Comparison of ENCODE assay signal across 14 cellular contexts in the genomic region with DNA sequence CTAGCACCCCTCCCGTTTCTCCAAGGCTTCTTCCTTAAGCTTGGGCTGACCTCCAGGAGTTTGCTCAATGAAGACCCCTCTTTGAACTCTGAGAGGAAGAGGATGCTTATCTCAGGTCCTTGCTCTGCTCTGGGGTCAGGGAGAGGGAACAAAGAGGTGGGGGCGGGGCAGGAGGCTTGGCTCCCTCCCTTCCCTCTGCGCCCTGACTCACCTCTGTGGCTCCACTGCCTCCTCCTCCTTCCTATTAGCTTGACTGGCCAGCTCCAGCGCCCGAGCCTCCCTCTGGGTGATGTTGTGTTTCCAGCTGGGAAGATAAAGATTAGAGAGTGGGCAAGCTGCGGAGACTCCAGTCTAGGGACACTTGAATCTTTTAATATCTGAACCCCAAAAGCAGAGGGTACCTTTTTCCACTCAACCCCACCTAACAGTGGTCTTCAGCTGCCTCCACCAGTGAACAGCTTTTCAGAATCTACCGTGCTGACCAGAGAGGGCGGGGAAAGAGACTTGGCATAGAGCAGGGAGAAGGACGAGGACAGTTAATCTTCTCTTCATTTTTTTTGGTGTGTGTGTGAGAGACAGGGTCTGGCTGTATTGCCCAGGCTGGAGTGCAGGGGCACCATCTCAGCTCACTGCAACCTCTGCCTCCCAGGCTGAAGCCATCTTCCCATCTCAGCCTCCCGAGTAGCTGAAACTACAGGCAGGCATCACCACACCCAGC. TPM values are rescaled to one million over a fixed set of nuclear protein-coding genes. Genes with fewer than 3 reads are reported as not detected.
DNase-seq lines count a peak whose midpoint lies in the region; ATAC-seq and TF ChIP-seq lines count a peak whose summit lies in the region.
"Had no signal": no experiment of that assay in that cellular context is flagged by ENCODE, and none has a peak within 500 bp of the region (broad histone marks: within the 10 kb centered on the region; RNA-seq: fewer than 3 reads in every experiment).

No MANE protein-coding gene starts in this region.

- H3K9ac ChIP-seq in NT2/D1 (ENCODE audit: insufficient read length, low read depth), result peak overlapping the region; percentile 64

- no peaks in the 10 kb centered on the region for H3K9me3 Mint-ChIP-seq in mesothelial cell of epicardium
- no peaks in the 10 kb centered on the region for H3K9me3 Mint-ChIP-seq in activated CD8-positive, alpha-beta T cell treated with anti-CD3 and anti-CD28 coated beads, Interleukin-2, amount 10 ng/mL, durations not matched to agents 7 days and 5 days (ENCODE audit: insufficient read depth)

- peaks cover 17% of the 10 kb centered on the region for H3K4me1 Mint-ChIP-seq in mesothelial cell of epicardium
- peaks cover 2% of the 10 kb centered on the region for H3K4me1 Mint-ChIP-seq in activated CD8-positive, alpha-beta T cell treated with anti-CD3 and anti-CD28 coated beads, Interleukin-2, amount 10 ng/mL, durations not matched to agents 7 days and 5 days (ENCODE audit: low read depth)

- no peak for ATAC-seq in activated CD8-positive, alpha-beta T cell treated with anti-CD3 and anti-CD28 coated beads, Interleukin-2, amount 10 ng/mL, durations not matched to agents 7 days and 5 days
- no peak for ATAC-seq in aorta (ENCODE audit: low FRiP score)
- ATAC-seq: heart left ventricle had no signal

- no peak overlapping the region for H3K27ac ChIP-seq in coronary artery
- no peak overlapping the region for H3K27ac ChIP-seq in aorta (ENCODE audit: low read depth in 1 of 2, low read length in 2 of 2)
- H3K27ac ChIP-seq: heart left ventricle, tibial nerve had no signal

- H3K27me3 Mint-ChIP-seq in mesothelial cell of epicardium (ENCODE audit: low read depth), result no peaks in the 10 kb centered on the region
- peaks cover 23% of the 10 kb centered on the region for H3K27me3 Mint-ChIP-seq in activated CD8-positive, alpha-beta T cell treated with anti-CD3 and anti-CD28 coated beads, Interleukin-2, amount 10 ng/mL, durations not matched to agents 7 days and 5 days (ENCODE audit: low read depth)

- intact Hi-C loops in aorta (cut with DNase I), result no loop called here

- CTCF ChIA-PET in activated CD8-positive, alpha-beta T cell treated with anti-CD3 and anti-CD28 coated beads, Interleukin-2, amount 10 ng/mL, durations not matched to agents 7 days and 5 days (lab: Charles Lee), result interaction anchor here (1.6 to 1.9 kb wide), 2 partner anchors 71 kb away, joined by 5 to 7 read pairs; no protein-coding TSS in a partner anchor

- H3K27ac Mint-ChIP-seq in mesothelial cell of epicardium, result peak overlapping the region; percentile 87
- no peak overlapping the region for H3K27ac Mint-ChIP-seq in activated CD8-positive, alpha-beta T cell treated with anti-CD3 and anti-CD28 coated beads, Interleukin-2, amount 10 ng/mL, durations not matched to agents 7 days and 5 days

- H3K4me3 Mint-ChIP-seq in mesothelial cell of epicardium, result peak overlapping the region; percentile 20
- H3K4me3 Mint-ChIP-seq in activated CD8-positive, alpha-beta T cell treated with anti-CD3 and anti-CD28 coated beads, Interleukin-2, amount 10 ng/mL, durations not matched to agents 7 days and 5 days, result no peak overlapping the region

- no peaks in the 10 kb centered on the region for H3K36me3 Mint-ChIP-seq in mesothelial cell of epicardium
- H3K36me3 Mint-ChIP-seq in activated CD8-positive, alpha-beta T cell treated with anti-CD3 and anti-CD28 coated beads, Interleukin-2, amount 10 ng/mL, durations not matched to agents 7 days and 5 days (ENCODE audit: low read depth), result no peaks in the 10 kb centered on the region

- H3K36me3 ChIP-seq in NT2/D1 (ENCODE audit: insufficient read depth, insufficient read length, low read length) (peaks cover 5% of the 10 kb centered on the region), aorta (ENCODE audit: control insufficient read depth in 1 of 2, insufficient read depth in 2 of 2, low read length in 1 of 2) (no peaks in the 10 kb centered on the region)
- H3K36me3 ChIP-seq: heart left ventricle, tibial nerve had no signal

- no peak for TF ChIP-seq CTCF in mesothelial cell of epicardium (IDR thresholded peaks at IDR 0.05; ENCODE audit: unreplicated experiment)
- TF ChIP-seq CTCF in coronary artery (IDR thresholded peaks at IDR 0.05), result no peak

- H3K4me3 ChIP-seq in NT2/D1 (ENCODE audit: insufficient read length, low read depth), result no peak overlapping the region
- H3K4me3 ChIP-seq in coronary artery, result no peak overlapping the region
- no peak overlapping the region for H3K4me3 ChIP-seq in aorta (ENCODE audit: low read length in 2 of 2)
- H3K4me3 ChIP-seq: heart left ventricle, tibial nerve had no signal

- WGBS in aorta, 2 donors, result 27% methylated on average over 10 of the region's 10 CpGs

- DNase-seq in ELR (ENCODE audit: low read depth) (peak; percentile 86), NT2/D1 (ENCODE audit: low read depth, low spot score) (peak; percentile 35), dermis blood vessel endothelial cell (peak; percentile 42), mesothelial cell of epicardium (ENCODE audit: low spot score in 2 of 2, unreplicated experiment in 2 of 2) (peak in 1 of 2 experiments; percentile 22), coronary artery (ENCODE audit: low spot score) (no peak), aorta (no peak)
- DNase-seq in activated CD8-positive, alpha-beta T cell treated with anti-CD3 and anti-CD28 coated beads, Interleukin-2, amount 10 ng/mL, durations not matched to agents 7 days and 5 days, result no peak
- DNase-seq in activated CD4-positive, alpha-beta T cell treated with anti-CD3 and anti-CD28 coated beads, Interleukin-2, amount 50 U/mL, for 1 hour, result no peak
- DNase-seq: NCI-H2081, nucleus accumbens had no signal

- no peaks in the 10 kb centered on the region for H3K9me3 ChIP-seq in NT2/D1 (ENCODE audit: insufficient read depth, low read length)
- H3K9me3 ChIP-seq in aorta (ENCODE audit: control insufficient read depth, low read length), result no peaks in the 10 kb centered on the region
- H3K9me3 ChIP-seq: heart left ventricle, tibial nerve had no signal

- H3K4me1 ChIP-seq in NT2/D1 (ENCODE audit: insufficient read depth, insufficient read length) (peaks cover 9% of the 10 kb centered on the region), aorta (ENCODE audit: control insufficient read depth in 1 of 2, insufficient read depth in 2 of 2, low read length in 2 of 2) (no peaks in the 10 kb centered on the region)
- H3K4me1 ChIP-seq: heart left ventricle, tibial nerve had no signal

- H3K27me3 ChIP-seq in NT2/D1 (ENCODE audit: insufficient read depth, insufficient read length) (no peaks in the 10 kb centered on the region), aorta (ENCODE audit: control insufficient read depth in 1 of 2, insufficient read depth in 2 of 2, low read length in 1 of 2) (no peaks in the 10 kb centered on the region)

- POLR2A ChIA-PET in activated CD8-positive, alpha-beta T cell treated with anti-CD3 and anti-CD28 coated beads, Interleukin-2, amount 10 ng/mL, durations not matched to agents 7 days and 5 days (lab: Charles Lee), result no interaction called here

RNA-seq across cellular contexts. Expression of a gene that starts 6.7 kb away (rescaled TPM):
- total RNA-seq in dermis blood vessel endothelial cell, result not detected in 2 replicates
- total RNA-seq in mesothelial cell of epicardium, result not detected in 3 replicates
- not detected for total RNA-seq in activated CD8-positive, alpha-beta T cell treated with anti-CD3 and anti-CD28 coated beads, Interleukin-2, amount 10 ng/mL, durations not matched to agents 7 days and 5 days
- not detected for total RNA-seq in aorta
- polyA plus RNA-seq in aorta, result 1 to 10 TPM in 1 of 2 donors, not detected in 1; 3.3 TPM
- total RNA-seq: activated CD8-positive, alpha-beta memory T cell treated with anti-CD3 and anti-CD28 coated beads for 36 hours; cardiac septum; heart left ventricle; tibial nerve had no signal
- polyA plus RNA-seq: heart left ventricle had no signal

RNA-seq across cellular contexts. Expression of a gene that starts 17.0 kb away (rescaled TPM):
- total RNA-seq in dermis blood vessel endothelial cell (127 and 138 TPM in 2 replicates), mesothelial cell of epicardium (78.6 to 91.5 TPM (median 88.0 TPM) in 3 replicates), aorta (10 to 100 TPM; 78.8 to 82.9 TPM)
- total RNA-seq in activated CD8-positive, alpha-beta T cell treated with anti-CD3 and anti-CD28 coated beads, Interleukin-2, amount 10 ng/mL, durations not matched to agents 7 days and 5 days, result 100 to 1,000 TPM; 124 to 125 TPM
- polyA plus RNA-seq in aorta, result 100 to 1,000 TPM; 148 to 217 TPM

RNA-seq across cellular contexts. Expression of a gene that starts 35.5 kb away (rescaled TPM):
- total RNA-seq in dermis blood vessel endothelial cell (0.51 and 0.85 TPM in 2 replicates), mesothelial cell of epicardium (225 to 227 TPM (median 227 TPM) in 3 replicates), aorta (under 1 TPM in 1 of 2 donors, not detected in 1; 0.29 TPM)
- not detected for total RNA-seq in activated CD8-positive, alpha-beta T cell treated with anti-CD3 and anti-CD28 coated beads, Interleukin-2, amount 10 ng/mL, durations not matched to agents 7 days and 5 days
- polyA plus RNA-seq in aorta, result under 1 TPM in 1 of 2 donors, not detected in 1; 0.13 TPM
- total RNA-seq: cardiac septum, heart left ventricle, tibial nerve had no signal

RNA-seq across cellular contexts. Expression of a gene that starts 53.5 kb away (rescaled TPM):
- total RNA-seq in dermis blood vessel endothelial cell (71.0 and 75.1 TPM in 2 replicates), mesothelial cell of epicardium (85.8 to 89.8 TPM (median 88.1 TPM) in 3 replicates), aorta (10 to 100 TPM; 67.6 to 84.0 TPM)
- 10 to 100 TPM; 61.8 to 62.4 TPM for total RNA-seq in activated CD8-positive, alpha-beta T cell treated with anti-CD3 and anti-CD28 coated beads, Interleukin-2, amount 10 ng/mL, durations not matched to agents 7 days and 5 days
- polyA plus RNA-seq in aorta, result 10 to 100 TPM; 29.8 to 54.7 TPM

Comparison
In these comparisons a context has a peak if more than half of its experiments do, and no peak if none do; other contexts are left out.
1. DNase-seq: peak in ELR (single experiment), NT2/D1 (single experiment) and dermis blood vessel endothelial cell (single experiment); none in activated CD8-positive, alpha-beta T cell treated with anti-CD3 and anti-CD28 coated beads, Interleukin-2, amount 10 ng/mL, durations not matched to agents 7 days and 5 days (single experiment), coronary artery (single experiment), aorta (0 of 2) and activated CD4-positive, alpha-beta T cell treated with anti-CD3 and anti-CD28 coated beads, Interleukin-2, amount 50 U/mL, for 1 hour (single experiment).
2. RNA of a gene that starts 35.5 kb away (total RNA-seq): 225 to 227 TPM in mesothelial cell of epicardium; 0.51 to 0.85 TPM in dermis blood vessel endothelial cell, 0.29 TPM in aorta and not detected in activated CD8-positive, alpha-beta T cell treated with anti-CD3 and anti-CD28 coated beads, Interleukin-2, amount 10 ng/mL, durations not matched to agents 7 days and 5 days; every median in the first group is over 100 times any median in the second.